In the genomic region with DNA sequence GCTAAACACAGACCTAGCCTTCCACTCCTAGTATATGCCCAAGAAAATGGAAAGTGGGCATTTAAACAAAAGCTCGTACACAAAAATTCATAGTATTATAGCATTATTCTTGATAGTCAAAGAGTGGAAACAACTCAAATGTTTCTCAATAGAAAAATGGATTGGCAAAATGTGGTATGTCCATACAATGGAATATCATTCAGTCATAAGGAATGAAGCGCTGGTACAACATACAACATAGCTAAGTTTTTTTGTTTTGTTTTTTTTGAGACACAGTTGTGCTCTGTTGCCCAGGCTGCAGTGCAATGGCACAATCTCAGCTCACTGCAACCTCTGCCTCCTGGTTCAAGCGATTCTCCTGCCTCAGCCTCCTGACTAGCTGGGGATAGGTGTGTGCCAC, we compare ENCODE assay signal across 29 cellular contexts. TPM values are rescaled to one million over a fixed set of nuclear protein-coding genes. Genes with fewer than 3 reads are reported as not detected.
DNase-seq lines count a peak whose midpoint lies in the region; ATAC-seq and TF ChIP-seq lines count a peak whose summit lies in the region.
"Had no signal": no experiment of that assay in that cellular context is flagged by ENCODE, and none has a peak within 500 bp of the region (broad histone marks: within the 10 kb centered on the region; RNA-seq: fewer than 3 reads in every experiment).

No MANE protein-coding gene starts in this region.

- no peaks in the 10 kb centered on the region for H3K4me1 ChIP-seq in liver (ENCODE audit: control insufficient read depth in 4 of 4, insufficient read depth in 4 of 4, low read length in 3 of 4)
- no peaks in the 10 kb centered on the region for H3K4me1 ChIP-seq in right lobe of liver
- peaks cover 0 to 45% (median 36%) of the 10 kb centered on the region in 4 donors for H3K4me1 ChIP-seq in esophagus muscularis mucosa
- H3K4me1 ChIP-seq in sigmoid colon: peaks cover 0 to 36% (median 24%) of the 10 kb centered on the region in 4 donors
- H3K4me1 ChIP-seq: BE2C had no signal

- no peak for TF ChIP-seq RAD21 in liver (IDR thresholded peaks at IDR 0.05)

- peaks cover 25% of the 10 kb centered on the region for H3K36me3 Mint-ChIP-seq in T-helper 17 cell (ENCODE audit: low read depth)

- H3K4me3 Mint-ChIP-seq in T-helper 17 cell: no peak overlapping the region
- H3K4me3 Mint-ChIP-seq: CD14-positive monocyte; CD4-positive, alpha-beta memory T cell; CD4-positive, CD25-positive, alpha-beta regulatory T cell; CD8-positive, alpha-beta memory T cell had no signal

- no peaks in the 10 kb centered on the region for H3K27me3 Mint-ChIP-seq in T-helper 17 cell
- H3K27me3 Mint-ChIP-seq: CD4-positive, alpha-beta memory T cell; CD4-positive, CD25-positive, alpha-beta regulatory T cell had no signal

- H3K27me3 ChIP-seq in liver (ENCODE audit: control insufficient read depth in 4 of 4, insufficient read depth in 4 of 4, low read length in 3 of 4): no peaks in the 10 kb centered on the region
- H3K27me3 ChIP-seq in right lobe of liver: no peaks in the 10 kb centered on the region
- no peaks in the 10 kb centered on the region for H3K27me3 ChIP-seq in esophagus muscularis mucosa
- no peaks in the 10 kb centered on the region for H3K27me3 ChIP-seq in sigmoid colon
- H3K27me3 ChIP-seq: BE2C, BLaER1 had no signal

- no peak overlapping the region for H3K27ac Mint-ChIP-seq in T-helper 17 cell
- H3K27ac Mint-ChIP-seq: CD4-positive, alpha-beta memory T cell had no signal

- peaks cover 32 to 95% (median 90%) of the 10 kb centered on the region in 4 donors for H3K36me3 ChIP-seq in liver (ENCODE audit: control insufficient read depth in 4 of 4, insufficient read depth in 3 of 4, low read depth in 1 of 4, low read length in 3 of 4)
- peaks cover 0 to 68% (median 47%) of the 10 kb centered on the region in 4 donors for H3K36me3 ChIP-seq in right lobe of liver
- H3K36me3 ChIP-seq in esophagus muscularis mucosa: peaks cover 76 to 100% (median 93%) of the 10 kb centered on the region in 4 donors
- peaks cover 50 to 97% (median 78%) of the 10 kb centered on the region in 4 donors for H3K36me3 ChIP-seq in sigmoid colon
- H3K36me3 ChIP-seq: BE2C had no signal

- H3K9ac ChIP-seq in liver (ENCODE audit: low read depth in 1 of 2, low read length in 2 of 2): no peak overlapping the region
- H3K9ac ChIP-seq: BLaER1 had no signal

- intact Hi-C loops in right lobe of liver (cut with DNase I): no loop called here
- intact Hi-C loops in esophagus muscularis mucosa (cut with DNase I): no loop called here
- intact Hi-C loops in sigmoid colon (cut with DNase I): no loop called here

- 98% methylated on average over 3 of the region's 3 CpGs for WGBS in liver
- WGBS in right lobe of liver (ENCODE audit: insufficient coverage, low coverage, low lambda C conversion rate, missing lambda C conversion rate): 88% methylated on average over 3 of the region's 3 CpGs
- 97% methylated on average over 3 of the region's 3 CpGs for WGBS in esophagus muscularis mucosa
- 96 to 98% methylated on average over 3 of the region's 3 CpGs for WGBS in sigmoid colon, 2 donors

- no peak for DNase-seq in right lobe of liver
- no peak for DNase-seq in esophagus muscularis mucosa (ENCODE audit: extremely low spot score)
- DNase-seq in sigmoid colon: no peak
- DNase-seq in ecto neural progenitor cell (ENCODE audit: low spot score): no peak
- DNase-seq in T-helper 17 cell: no peak
- DNase-seq: 8988T; ACHN; BE2C; C1 segment of cervical spinal cord; CD4-positive, alpha-beta memory T cell; CD4-positive, CD25-positive, alpha-beta regulatory T cell; CD8-positive, alpha-beta memory T cell; COR-L47; DMS 273 treated with DMSO at 0.1 percent for 48 hours; DMS153; DMS53; DMS79; DND-41; EL; GDM1 had no signal

- ATAC-seq in right lobe of liver (no peak), T-helper 17 cell (no peak), HG03354 (IDR thresholded peaks at IDR 0.05; ENCODE audit: poor library complexity, severe bottlenecking, unreplicated experiment) (no peak)
- ATAC-seq: GM12878 had no signal

- H3K4me3 ChIP-seq in liver (ENCODE audit: low read depth in 1 of 3, low read length in 3 of 3) (peak overlapping the region in 2 of 3 donors; percentile 31 to 67), right lobe of liver (no peak overlapping the region), esophagus muscularis mucosa (no peak overlapping the region), sigmoid colon (no peak overlapping the region)
- H3K4me3 ChIP-seq: BLaER1, GM12878 had no signal

- no peak for TF ChIP-seq EP300 in esophagus muscularis mucosa (IDR thresholded peaks at IDR 0.05)
- TF ChIP-seq EP300 in sigmoid colon (IDR thresholded peaks at IDR 0.05): no peak

- TF ChIP-seq CTCF in liver (IDR thresholded peaks at IDR 0.05; ENCODE audit: low read depth, low read length, missing input control) (no peak), right lobe of liver (IDR thresholded peaks at IDR 0.05) (no peak), esophagus muscularis mucosa (IDR thresholded peaks at IDR 0.05) (no peak), sigmoid colon (IDR thresholded peaks at IDR 0.05) (no peak)

- H3K27ac ChIP-seq in liver (ENCODE audit: low read depth in 1 of 2, low read length in 2 of 2) (no peak overlapping the region), right lobe of liver (no peak overlapping the region), esophagus muscularis mucosa (replicated peaks in 1 of 4) (peak overlapping the region; percentile 76 to 89 (median 88)), sigmoid colon (peak overlapping the region in 3 of 4 donors; percentile 84 to 85 (median 84))
- H3K27ac ChIP-seq: BLaER1 had no signal

- H3K9me3 ChIP-seq in liver (ENCODE audit: control insufficient read depth in 4 of 4, low read length in 3 of 4) (peaks cover 26 to 62% (median 50%) of the 10 kb centered on the region in 4 donors), right lobe of liver (peaks cover 0 to 45% (median 17%) of the 10 kb centered on the region in 4 donors), esophagus muscularis mucosa (peaks cover 5 to 57% (median 34%) of the 10 kb centered on the region in 4 donors), sigmoid colon (peaks cover 6 to 19% (median 13%) of the 10 kb centered on the region in 4 donors), T-helper 17 cell (ENCODE audit: control insufficient read depth, low read length, poor library complexity, severe bottlenecking) (peaks cover 12% of the 10 kb centered on the region)
- H3K9me3 ChIP-seq: BE2C had no signal

- H3K4me1 Mint-ChIP-seq in T-helper 17 cell: no peaks in the 10 kb centered on the region
- H3K4me1 Mint-ChIP-seq: CD14-positive monocyte; CD8-positive, alpha-beta memory T cell had no signal

- TF ChIP-seq POLR2A in right lobe of liver (IDR thresholded peaks at IDR 0.05): no peak
- TF ChIP-seq POLR2A in esophagus muscularis mucosa (IDR thresholded peaks at IDR 0.05; ENCODE audit: low read depth): no peak
- TF ChIP-seq POLR2A in sigmoid colon (IDR thresholded peaks at IDR 0.05): no peak

TF ChIP-seq in liver, 16 proteins besides CTCF, POLR2A, EP300 and RAD21 (continues in another document):
- TF ChIP-seq, protein P1, sequence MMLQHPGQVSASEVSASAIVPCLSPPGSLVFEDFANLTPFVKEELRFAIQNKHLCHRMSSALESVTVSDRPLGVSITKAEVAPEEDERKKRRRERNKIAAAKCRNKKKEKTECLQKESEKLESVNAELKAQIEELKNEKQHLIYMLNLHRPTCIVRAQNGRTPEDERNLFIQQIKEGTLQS (IDR thresholded peaks at IDR 0.05): no peak
- TF ChIP-seq HNF4G (IDR thresholded peaks at IDR 0.05) (no peak), FOXA1 (IDR thresholded peaks at IDR 0.05) (no peak), TAF1 (conservative IDR thresholded peaks at IDR 0.05) (no peak), JUND (IDR thresholded peaks at IDR 0.05) (no peak), FOXA2 (IDR thresholded peaks at IDR 0.05) (no peak), HNF4A (conservative IDR thresholded peaks at IDR 0.05) (no peak), SP1 (IDR thresholded peaks at IDR 0.05) (no peak), GABPA (IDR thresholded peaks at IDR 0.05 in 1 of 2, conservative IDR thresholded peaks at IDR 0.05 in 1 of 2) (no peak), RXRA (IDR thresholded peaks at IDR 0.05) (no peak), YY1 (IDR thresholded peaks at IDR 0.05) (no peak), EGR1 (IDR thresholded peaks at IDR 0.05; ENCODE audit: low read depth in 2 of 2) (no peak), NR2F2 (IDR thresholded peaks at IDR 0.05) (no peak)
- TF ChIP-seq, protein P2, sequence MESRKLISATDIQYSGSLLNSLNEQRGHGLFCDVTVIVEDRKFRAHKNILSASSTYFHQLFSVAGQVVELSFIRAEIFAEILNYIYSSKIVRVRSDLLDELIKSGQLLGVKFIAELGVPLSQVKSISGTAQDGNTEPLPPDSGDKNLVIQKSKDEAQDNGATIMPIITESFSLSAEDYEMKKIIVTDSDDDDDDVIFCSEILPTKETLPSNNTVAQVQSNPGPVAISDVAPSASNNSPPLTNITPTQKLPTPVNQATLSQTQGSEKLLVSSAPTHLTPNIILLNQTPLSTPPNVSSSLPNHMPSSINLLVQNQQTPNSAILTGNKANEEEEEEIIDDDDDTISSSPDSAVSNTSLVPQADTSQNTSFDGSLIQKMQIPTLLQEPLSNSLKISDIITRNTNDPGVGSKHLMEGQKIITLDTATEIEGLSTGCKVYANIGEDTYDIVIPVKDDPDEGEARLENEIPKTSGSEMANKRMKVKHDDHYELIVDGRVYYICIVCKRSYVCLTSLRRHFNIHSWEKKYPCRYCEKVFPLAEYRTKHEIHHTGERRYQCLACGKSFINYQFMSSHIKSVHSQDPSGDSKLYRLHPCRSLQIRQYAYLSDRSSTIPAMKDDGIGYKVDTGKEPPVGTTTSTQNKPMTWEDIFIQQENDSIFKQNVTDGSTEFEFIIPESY (IDR thresholded peaks at IDR 0.05): no peak
- TF ChIP-seq, protein P3, sequence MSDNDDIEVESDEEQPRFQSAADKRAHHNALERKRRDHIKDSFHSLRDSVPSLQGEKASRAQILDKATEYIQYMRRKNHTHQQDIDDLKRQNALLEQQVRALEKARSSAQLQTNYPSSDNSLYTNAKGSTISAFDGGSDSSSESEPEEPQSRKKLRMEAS (IDR thresholded peaks at IDR 0.05): no peak

RNA-seq across cellular contexts. Expression of a gene that starts 11.9 kb away (rescaled TPM):
- total RNA-seq in liver (10 to 100 TPM in 1 of 2 donors, 1 to 10 TPM in 1; 8.0 to 21.2 TPM), right lobe of liver (10 to 100 TPM in 3 of 6 experiments, 1 to 10 TPM in 3; 6.9 to 15.9 (median 9.9) TPM), esophagus muscularis mucosa (10 to 100 TPM; 32.8 to 59.2 (median 46.5) TPM), sigmoid colon (10 to 100 TPM; 23.2 to 55.1 (median 36.6) TPM), T-helper 17 cell (10 to 100 TPM; 22.1 to 27.0 TPM)
- polyA plus RNA-seq in liver (1 to 10 TPM; 4.9 to 6.0 TPM), sigmoid colon (10 to 100 TPM in 1 of 3 donors, 1 to 10 TPM in 2; 2.1 to 12.9 (median 2.4) TPM)

RNA-seq across cellular contexts. Expression of a gene that starts 11.9 kb away (rescaled TPM):
- total RNA-seq in liver: not detected
- polyA plus RNA-seq in liver: not detected
- total RNA-seq in right lobe of liver: not detected
- total RNA-seq in esophagus muscularis mucosa: not detected
- not detected for total RNA-seq in sigmoid colon
- not detected for polyA plus RNA-seq in sigmoid colon
- total RNA-seq in T-helper 17 cell: not detected
- total RNA-seq: A673; CD4-positive, alpha-beta memory T cell; CD4-positive, CD25-positive, alpha-beta regulatory T cell; CD8-positive, alpha-beta memory T cell; Daoy; G401; GM12878 had no signal
- polyA plus RNA-seq: AG04450; CD14-positive monocyte; CD4-positive, alpha-beta memory T cell; CD4-positive, CD25-positive, alpha-beta regulatory T cell; CD8-positive, alpha-beta memory T cell; GM12878 had no signal

Comparison
In these comparisons a context has a peak if more than half of its experiments do, and no peak if none do; other contexts are left out.
1. H3K4me3 ChIP-seq: peak in liver (2 of 3); none in right lobe of liver (0 of 3), esophagus muscularis mucosa (0 of 4) and sigmoid colon (0 of 4).
2. H3K27ac ChIP-seq: peak in esophagus muscularis mucosa (4 of 4) and sigmoid colon (3 of 4); none in liver (0 of 2) and right lobe of liver (0 of 3).